In the genomic region with DNA sequence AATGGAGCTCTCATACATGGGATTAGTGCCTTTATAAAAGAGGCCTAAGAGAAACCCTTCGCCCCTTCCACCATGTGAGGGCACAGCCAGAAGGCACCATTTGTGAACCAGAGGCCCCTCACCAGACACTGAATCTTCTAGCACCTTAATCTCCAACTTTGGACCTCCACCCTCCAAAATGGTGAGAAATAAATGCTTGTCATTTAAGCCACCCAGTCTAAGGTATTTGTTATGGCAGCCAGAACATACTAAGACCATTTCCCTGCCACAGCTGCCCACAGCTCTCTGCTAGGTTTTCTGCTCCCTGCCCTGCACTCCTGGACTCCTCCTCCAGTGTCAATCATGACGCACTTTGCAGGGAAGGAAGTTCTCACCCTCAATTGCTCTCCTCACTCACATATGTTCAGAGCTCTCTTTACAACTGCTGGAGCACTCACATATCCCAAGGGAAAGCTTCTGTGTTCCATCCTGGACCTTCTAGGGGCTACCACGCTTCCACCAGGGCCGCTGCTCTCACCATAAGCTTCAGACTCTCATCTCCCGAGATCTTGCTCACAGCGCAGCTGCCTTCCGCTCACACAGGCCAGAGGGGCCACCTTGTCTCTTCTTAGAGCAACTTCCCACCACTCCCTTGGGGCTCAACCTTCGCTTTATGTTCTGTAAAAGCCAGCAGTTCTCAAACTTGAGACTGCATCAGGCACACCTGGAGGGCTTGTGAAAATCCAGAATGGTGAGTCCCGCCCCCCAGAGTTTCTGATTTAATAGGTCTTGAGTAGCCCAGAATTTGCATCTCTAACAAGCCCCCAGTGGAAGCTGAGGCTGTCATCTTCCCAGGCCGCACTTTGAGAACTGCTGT, we compare ENCODE assay signal across 10 cellular contexts. TPM values are rescaled to one million over a fixed set of nuclear protein-coding genes. Genes with fewer than 3 reads are reported as not detected.
A peak's percentile ranks its signal among the peaks of the same experiment; 100 is the strongest.
DNase-seq lines count a peak whose midpoint lies in the region; ATAC-seq and TF ChIP-seq lines count a peak whose summit lies in the region.
"Had no signal": no experiment of that assay in that cellular context is flagged by ENCODE, and none has a peak within 500 bp of the region (broad histone marks: within the 10 kb centered on the region; RNA-seq: fewer than 3 reads in every experiment).

No MANE protein-coding gene starts in this region.

- ATAC-seq in HG02973 (IDR thresholded peaks at IDR 0.05; ENCODE audit: unreplicated experiment) = peak; percentile 51
- ATAC-seq in left cardiac atrium = no peak

- no peaks in the 10 kb centered on the region for H4K20me1 ChIP-seq in SU-DHL-6 (ENCODE audit: low read depth, low read length)

- DNase-seq in GDM1 (lab: John Stamatoyannopoulos, UW) (peak; percentile 35), SIG-M5 treated with dmso at 0.1 percent for 504 hours (lab: John Stamatoyannopoulos, UW; ENCODE audit: unreplicated experiment) (no peak), coronary artery (ENCODE audit: low spot score) (no peak), RKO (ENCODE audit: low spot score) (no peak), left cardiac atrium (no peak)
- DNase-seq: NCI-H1694 treated with DMSO at 0.1 percent for 48 hours had no signal

- peak; percentile 84 for TF ChIP-seq POLR2A in GM19099 (IDR thresholded peaks at IDR 0.05; ENCODE audit: extremely low read depth, insufficient read length, low read depth)

- H3K27ac ChIP-seq in SU-DHL-6 (ENCODE audit: low read depth, low read length) (peak overlapping the region; percentile 91), coronary artery (no peak overlapping the region)
- H3K27ac ChIP-seq: neural progenitor cell had no signal

- H3K4me2 ChIP-seq in SU-DHL-6 (ENCODE audit: low read depth, low read length, poor library complexity, severe bottlenecking) = peak overlapping the region; percentile 83
- H3K4me2 ChIP-seq: neural progenitor cell had no signal

- H3K79me2 ChIP-seq in SU-DHL-6 (ENCODE audit: insufficient read depth, low read length) = peaks cover 62% of the 10 kb centered on the region

- H3K4me3 ChIP-seq in SU-DHL-6 (ENCODE audit: insufficient read depth, low read length, poor library complexity, severe bottlenecking) = peak overlapping the region; percentile 63
- no peak overlapping the region for H3K4me3 ChIP-seq in coronary artery
- H3K4me3 ChIP-seq: neural progenitor cell had no signal

- H3K27me3 ChIP-seq in SU-DHL-6 (ENCODE audit: low read length) = no peaks in the 10 kb centered on the region
- H3K27me3 ChIP-seq: neural progenitor cell had no signal

- no peaks in the 10 kb centered on the region for H3K9me2 ChIP-seq in SU-DHL-6 (replicated peaks; ENCODE audit: insufficient read depth, low read length)

- no peaks in the 10 kb centered on the region for H3K9me3 ChIP-seq in SU-DHL-6 (ENCODE audit: insufficient read depth, low read length)

- peak overlapping the region; percentile 70 for H3K9ac ChIP-seq in SU-DHL-6 (ENCODE audit: low read length)
- H3K9ac ChIP-seq: neural progenitor cell had no signal

- TF ChIP-seq CTCF in SU-DHL-6 (IDR thresholded peaks at IDR 0.05; ENCODE audit: insufficient read depth, low read length, poor library complexity, severe bottlenecking) = no peak
- no peak for TF ChIP-seq CTCF in coronary artery (IDR thresholded peaks at IDR 0.05)

- H3F3A ChIP-seq in SU-DHL-6 (ENCODE audit: insufficient read depth) = peaks cover 57% of the 10 kb centered on the region

- H3K36me3 ChIP-seq in SU-DHL-6 (ENCODE audit: low read length) = no peaks in the 10 kb centered on the region
- H3K36me3 ChIP-seq: neural progenitor cell had no signal

- peak overlapping the region; percentile 2 for H2AFZ ChIP-seq in SU-DHL-6 (ENCODE audit: low read depth, low read length, severe bottlenecking)
- H2AFZ ChIP-seq: neural progenitor cell had no signal

- intact Hi-C loops in left cardiac atrium (cut with DNase I) = no loop called here

RNA-seq across cellular contexts. Expression of a gene that starts 1.6 kb away (rescaled TPM):
- 1 to 10 TPM; 1.9 to 2.4 TPM for total RNA-seq in left cardiac atrium
